In genomic region chr2:171956135-171956830, GRCh38 we compare ENCODE assay signal across 17 cellular contexts. TPM values are rescaled to one million over a fixed set of nuclear protein-coding genes. Genes with fewer than 3 reads are reported as not detected.
DNase-seq lines count a peak whose midpoint lies in the region; ATAC-seq, FAIRE-seq and TF ChIP-seq lines count a peak whose summit lies in the region.
"Had no signal": no experiment of that assay in that cellular context is flagged by ENCODE, and none has a peak within 500 bp of the region (broad histone marks: within the 10 kb centered on the region; RNA-seq: fewer than 3 reads in every experiment).

No MANE protein-coding gene starts in this region.

- no peak for ATAC-seq in HG03439 (IDR thresholded peaks at IDR 0.05; ENCODE audit: unreplicated experiment)
- ATAC-seq: naive thymus-derived CD8-positive, alpha-beta T cell had no signal

- TF ChIP-seq POLR2A in NB4 (IDR thresholded peaks at IDR 0.05; ENCODE audit: extremely low read depth, insufficient read length) = no peak

- peaks cover 22% of the 10 kb centered on the region for H3K36me3 ChIP-seq in endodermal cell (ENCODE audit: control insufficient read depth, insufficient read depth, low read length)
- H3K36me3 ChIP-seq: brain microvascular endothelial cell had no signal

- H3K36me3 Mint-ChIP-seq in endodermal cell (ENCODE audit: low read depth) (peaks cover 13% of the 10 kb centered on the region), nephron progenitor cell (ENCODE audit: low read depth) (peaks cover 21% of the 10 kb centered on the region)

- H3K4me1 ChIP-seq in endodermal cell (ENCODE audit: control insufficient read depth, insufficient read depth, low read length) = no peaks in the 10 kb centered on the region
- H3K4me1 ChIP-seq: BLaER1 had no signal

- H3K27me3 Mint-ChIP-seq in endodermal cell (ENCODE audit: insufficient read depth) (no peaks in the 10 kb centered on the region), nephron progenitor cell (ENCODE audit: low read depth, poor library complexity) (no peaks in the 10 kb centered on the region)
- H3K27me3 Mint-ChIP-seq: naive thymus-derived CD8-positive, alpha-beta T cell; stimulated activated naive CD8-positive, alpha-beta T cell treated with anti-CD3 and anti-CD28 coated beads, Interleukin-15, Interleukin-2, amounts not matched to agents 100 ng/mL and 50 ng/mL, for 24 hours had no signal

- H3K27ac Mint-ChIP-seq in endodermal cell (peak overlapping the region; percentile 21), nephron progenitor cell (peak overlapping the region; percentile 71)
- H3K27ac Mint-ChIP-seq: activated naive CD4-positive, alpha-beta T cell treated with anti-CD3 and anti-CD28 coated beads for 36 hours; stimulated activated naive CD8-positive, alpha-beta T cell treated with anti-CD3 and anti-CD28 coated beads, Interleukin-15, Interleukin-2, amounts not matched to agents 100 ng/mL and 50 ng/mL, for 24 hours had no signal

- H3K4me3 Mint-ChIP-seq in endodermal cell (no peak overlapping the region), nephron progenitor cell (no peak overlapping the region)
- H3K4me3 Mint-ChIP-seq: activated naive CD4-positive, alpha-beta T cell treated with anti-CD3 and anti-CD28 coated beads for 36 hours; naive thymus-derived CD8-positive, alpha-beta T cell; stimulated activated naive CD8-positive, alpha-beta T cell treated with anti-CD3 and anti-CD28 coated beads, Interleukin-15, Interleukin-2, amounts not matched to agents 100 ng/mL and 50 ng/mL, for 24 hours had no signal

- in situ Hi-C loops in GM13977 (cut with MboI; ENCODE audit: low pct_unique_long_range_greater_than_20kb, low sequenced_read_pairs, unreplicated experiment) = no loop called here

- H3K9ac ChIP-seq in endodermal cell (ENCODE audit: extremely low read depth, low read length, poor library complexity, severe bottlenecking) = no peak overlapping the region
- H3K9ac ChIP-seq: BLaER1, GM23248 had no signal

- H3K9me3 ChIP-seq in endodermal cell (ENCODE audit: control insufficient read depth, low read length) = no peaks in the 10 kb centered on the region
- H3K9me3 ChIP-seq: BLaER1, SJSA1 had no signal

- H3K9me3 Mint-ChIP-seq in endodermal cell (no peaks in the 10 kb centered on the region), nephron progenitor cell (no peaks in the 10 kb centered on the region)
- H3K9me3 Mint-ChIP-seq: activated naive CD4-positive, alpha-beta T cell treated with anti-CD3 and anti-CD28 coated beads for 36 hours; naive thymus-derived CD8-positive, alpha-beta T cell; stimulated activated naive CD8-positive, alpha-beta T cell treated with anti-CD3 and anti-CD28 coated beads, Interleukin-15, Interleukin-2, amounts not matched to agents 100 ng/mL and 50 ng/mL, for 24 hours had no signal

- no peaks in the 10 kb centered on the region for H3K27me3 ChIP-seq in endodermal cell (ENCODE audit: control insufficient read depth, insufficient read depth, low read length, poor library complexity, severe bottlenecking)
- H3K27me3 ChIP-seq: BLaER1, brain microvascular endothelial cell, SJSA1 had no signal

- no peak overlapping the region for H3K27ac ChIP-seq in endodermal cell (ENCODE audit: low read depth, low read length)
- H3K27ac ChIP-seq: BLaER1, brain microvascular endothelial cell, GM23248, SJSA1, WERI-Rb-1 had no signal

- 100% methylated on average over 1 to 7 of the region's 7 CpGs for WGBS in endodermal cell (ENCODE audit: insufficient coverage in 1 of 2, insufficient read length in 1 of 2), 2 experiments

- H3K4me3 ChIP-seq in NB4 (ENCODE audit: low read depth, low read length) (no peak overlapping the region), endodermal cell (ENCODE audit: low read length) (no peak overlapping the region)
- H3K4me3 ChIP-seq: BLaER1, GM23248, SJSA1 had no signal

- TF ChIP-seq CTCF in NB4 (IDR thresholded peaks at IDR 0.05; ENCODE audit: low read depth, low read length) (no peak), endodermal cell (conservative IDR thresholded peaks at IDR 0.05) (no peak), nephron progenitor cell (IDR thresholded peaks at IDR 0.05) (no peak), GM13977 (IDR thresholded peaks at IDR 0.05; ENCODE audit: extremely low read depth, insufficient read depth, missing control alignments) (no peak), D721Med (IDR thresholded peaks at IDR 0.05; ENCODE audit: insufficient read depth, missing control alignments) (no peak)

- peak; percentile 4 for DNase-seq in EH (ENCODE audit: low read depth)
- DNase-seq in NB4 (ENCODE audit: low read depth) = peak; percentile 87
- DNase-seq in endodermal cell = no peak
- DNase-seq in nephron progenitor cell = no peak
- DNase-seq in activated T-cell treated with anti-CD3 and anti-CD28 coated beads, Interleukin-2, amount 50 U/mL, for 1 hour = no peak
- DNase-seq in GM13977 (ENCODE audit: low spot score) = no peak
- DNase-seq in D721Med (ENCODE audit: insufficient read length, low spot score) = no peak
- DNase-seq: brain microvascular endothelial cell; naive thymus-derived CD8-positive, alpha-beta T cell; WERI-Rb-1 had no signal

- no peak for FAIRE-seq in D721Med (lab: Jason Lieb, UNC)
- FAIRE-seq: keratinocyte had no signal

- H3K4me1 Mint-ChIP-seq in endodermal cell (no peaks in the 10 kb centered on the region), nephron progenitor cell (no peaks in the 10 kb centered on the region)

RNA-seq across cellular contexts. Expression of gene HAT1, which starts 34.0 kb away (rescaled TPM):
- 10 to 100 TPM; 58.1 to 74.6 TPM for total RNA-seq in endodermal cell
- polyA plus RNA-seq in endodermal cell (2013, experiment 1 of 2) = 73.7 TPM
- 69.5 TPM for polyA plus RNA-seq in endodermal cell (2013, experiment 2 of 2)

RNA-seq across cellular contexts. Expression of gene METAP1D, which starts 43.5 kb away (rescaled TPM):
- total RNA-seq in endodermal cell = 1 to 10 TPM; 6.0 to 6.5 TPM
- polyA plus RNA-seq in endodermal cell (2013, experiment 1 of 2) = 10.5 TPM
- 9.0 TPM for polyA plus RNA-seq in endodermal cell (2013, experiment 2 of 2)

Comparison
In these comparisons a context has a peak if more than half of its experiments do, and no peak if none do; other contexts are left out.
1. DNase-seq: peak in EH (single experiment) and NB4 (single experiment); none in endodermal cell (single experiment), nephron progenitor cell (single experiment), activated T-cell treated with anti-CD3 and anti-CD28 coated beads, Interleukin-2, amount 50 U/mL, for 1 hour (single experiment), GM13977 (single experiment) and D721Med (single experiment).